ENCODE assay signal across 32 cellular contexts in the genomic region with DNA sequence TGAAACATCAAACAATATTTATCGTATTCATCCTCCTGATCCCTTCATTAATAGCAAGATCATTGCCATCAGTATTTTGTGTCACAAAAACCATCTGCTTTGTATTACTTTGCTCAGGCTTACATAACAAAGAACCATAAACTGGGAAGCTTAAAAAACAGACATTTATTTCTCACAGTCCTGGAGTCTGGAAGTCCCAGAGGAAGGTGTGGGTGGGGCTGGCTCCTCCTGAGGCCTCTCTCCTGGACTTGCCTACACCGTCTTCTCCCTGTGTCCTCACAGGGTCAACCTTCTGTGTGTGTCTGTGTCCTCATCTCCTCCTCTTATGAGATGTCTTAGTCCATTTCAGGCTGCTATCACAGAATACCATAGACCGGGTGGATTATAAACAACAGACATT.
"Had no signal": no experiment of that assay in that cellular context is flagged by ENCODE, and none has a peak within 500 bp of the region (broad histone marks: within the 10 kb centered on the region; RNA-seq: fewer than 3 reads in every experiment).

No MANE protein-coding gene starts in this region.

- DNase-seq: activated CD4-positive, alpha-beta memory T cell treated with anti-CD3 and anti-CD28 coated beads for 36 hours; activated CD4-positive, alpha-beta T cell treated with anti-CD3 and anti-CD28 coated beads for 36 hours; activated CD4-positive, alpha-beta T cell treated with anti-CD3 and anti-CD28 coated beads, Interleukin-2, amount 10 ng/mL, durations not matched to agents 24 days and 14 days; activated CD4-positive, CD25-positive, alpha-beta regulatory T cell; activated CD4-positive, CD25-positive, alpha-beta regulatory T cell treated with anti-CD3 and anti-CD28 coated beads, Interleukin-2, amount 50 U/mL, for 72 hours; activated CD8-positive, alpha-beta memory T cell treated with anti-CD3 and anti-CD28 coated beads, Interleukin-2, amount 10 ng/mL, durations not matched to agents 7 days and 5 days; activated CD8-positive, alpha-beta memory T cell treated with anti-CD3 and anti-CD28 coated beads, Interleukin-2, amount 50 U/mL, for 4 hours; activated CD8-positive, alpha-beta T cell treated with anti-CD3 and anti-CD28 coated beads, Interleukin-2, amount 10 ng/mL, durations not matched to agents 7 days and 5 days; activated effector memory CD4-positive, alpha-beta T cell treated with anti-CD3 and anti-CD28 coated beads, Interleukin-2, amount 50 U/mL, for 16 hours; activated naive CD4-positive, alpha-beta T cell treated with anti-CD3 and anti-CD28 coated beads for 36 hours; activated naive CD8-positive, alpha-beta T cell treated with anti-CD3 and anti-CD28 coated beads for 36 hours; activated naive CD8-positive, alpha-beta T cell treated with anti-CD3 and anti-CD28 coated beads, Interleukin-2, amount 50 U/mL, for 24 hours; activated T-cell treated with anti-CD3 and anti-CD28 coated beads, Interleukin-2, amount 50 U/mL, for 1 hour; activated T-cell treated with anti-CD3 and anti-CD28 coated beads, Interleukin-2, amount 50 U/mL, for 48 hours; adrenal gland; aorta; body of pancreas; caudate nucleus; cerebellar nuclear complex; colonic mucosa; dorsolateral prefrontal cortex; effector memory CD4-positive, alpha-beta T cell; endodermal cell; foreskin keratinocyte; gastrocnemius medialis; glutamatergic neuron; T-helper 2 cell had no signal

- H3K36me3 ChIP-seq: adrenal gland, colonic mucosa, gastrocnemius medialis had no signal

- H3K27me3 ChIP-seq: adrenal gland, body of pancreas, colonic mucosa, foreskin keratinocyte, gastrocnemius medialis had no signal

- H3K4me3 ChIP-seq: adrenal gland, body of pancreas, colonic mucosa, dorsolateral prefrontal cortex, gastrocnemius medialis had no signal

- H3K4me1 ChIP-seq: adrenal gland, body of pancreas, colonic mucosa, foreskin keratinocyte, gastrocnemius medialis had no signal

- H3K27ac Mint-ChIP-seq: activated CD4-positive, alpha-beta memory T cell treated with anti-CD3 and anti-CD28 coated beads for 36 hours; activated CD4-positive, alpha-beta T cell treated with anti-CD3 and anti-CD28 coated beads for 36 hours; activated CD4-positive, alpha-beta T cell treated with anti-CD3 and anti-CD28 coated beads, Interleukin-2, amount 10 ng/mL, durations not matched to agents 24 days and 14 days; activated CD8-positive, alpha-beta memory T cell treated with anti-CD3 and anti-CD28 coated beads, Interleukin-2, amount 10 ng/mL, durations not matched to agents 7 days and 5 days; activated CD8-positive, alpha-beta T cell treated with anti-CD3 and anti-CD28 coated beads, Interleukin-2, amount 10 ng/mL, durations not matched to agents 7 days and 5 days; activated naive CD4-positive, alpha-beta T cell treated with anti-CD3 and anti-CD28 coated beads for 36 hours; activated naive CD4-positive, alpha-beta T cell treated with anti-CD3 and anti-CD28 coated beads, Interleukin-2, amount 50 U/mL, for 24 hours; activated naive CD8-positive, alpha-beta T cell treated with anti-CD3 and anti-CD28 coated beads for 36 hours; activated naive CD8-positive, alpha-beta T cell treated with anti-CD3 and anti-CD28 coated beads, Interleukin-2, amount 50 U/mL, for 24 hours; activated T-helper 1 cell treated with anti-CD3 and anti-CD28 coated beads, Interleukin-12 subunit alpha, Interleukin-12 subunit beta, Interleukin-2, Interleukin-4 antibody, amounts not matched to agents 30 ng/mL and 10 ng/mL and 1 ng/mL, durations not matched to agents 14 hours and 24 hours and 36 hours; activated T-helper 2 cell treated with anti-CD3 and anti-CD28 coated beads, Interferon-gamma antibody, Interleukin-2, Interleukin-4, amounts not matched to agents 10 μg/mL and 5 μg/mL and 100 μg/mL, durations not matched to agents 14 hours and 24 hours and 36 hours; dendritic cell treated with granulocyte-macrophage colony-stimulating factor and Interleukin-4, amounts not matched to agents 40 ng/mL and 50 ng/mL, for 4 days; endodermal cell had no signal

- ATAC-seq: activated CD4-positive, alpha-beta T cell treated with anti-CD3 and anti-CD28 coated beads for 36 hours; activated CD8-positive, alpha-beta memory T cell treated with anti-CD3 and anti-CD28 coated beads, Interleukin-2, amount 10 ng/mL, durations not matched to agents 7 days and 5 days; activated CD8-positive, alpha-beta T cell treated with anti-CD3 and anti-CD28 coated beads, Interleukin-2, amount 10 ng/mL, durations not matched to agents 7 days and 5 days; activated naive CD8-positive, alpha-beta T cell treated with anti-CD3 and anti-CD28 coated beads, Interleukin-2, amount 50 U/mL, for 24 hours; body of pancreas; esophagus mucosa; foreskin keratinocyte; gastrocnemius medialis had no signal

- H3K27me3 Mint-ChIP-seq: activated CD4-positive, alpha-beta memory T cell treated with anti-CD3 and anti-CD28 coated beads for 36 hours; activated CD4-positive, alpha-beta T cell treated with anti-CD3 and anti-CD28 coated beads for 36 hours; activated CD4-positive, alpha-beta T cell treated with anti-CD3 and anti-CD28 coated beads, Interleukin-2, amount 10 ng/mL, durations not matched to agents 24 days and 14 days; activated CD8-positive, alpha-beta memory T cell treated with anti-CD3 and anti-CD28 coated beads, Interleukin-2, amount 10 ng/mL, durations not matched to agents 7 days and 5 days; activated naive CD4-positive, alpha-beta T cell treated with anti-CD3 and anti-CD28 coated beads, Interleukin-2, amount 50 U/mL, for 24 hours; activated naive CD8-positive, alpha-beta T cell treated with anti-CD3 and anti-CD28 coated beads for 36 hours; activated naive CD8-positive, alpha-beta T cell treated with anti-CD3 and anti-CD28 coated beads, Interleukin-2, amount 50 U/mL, for 24 hours; dendritic cell treated with granulocyte-macrophage colony-stimulating factor and Interleukin-4, amounts not matched to agents 40 ng/mL and 50 ng/mL, for 4 days had no signal

- H3K27ac ChIP-seq: adrenal gland, body of pancreas, colonic mucosa, dorsolateral prefrontal cortex, foreskin keratinocyte, gastrocnemius medialis had no signal

- H3K36me3 Mint-ChIP-seq: activated CD4-positive, alpha-beta memory T cell treated with anti-CD3 and anti-CD28 coated beads for 36 hours; activated CD8-positive, alpha-beta memory T cell treated with anti-CD3 and anti-CD28 coated beads, Interleukin-2, amount 10 ng/mL, durations not matched to agents 7 days and 5 days; activated naive CD4-positive, alpha-beta T cell treated with anti-CD3 and anti-CD28 coated beads, Interleukin-2, amount 50 U/mL, for 24 hours; activated naive CD8-positive, alpha-beta T cell treated with anti-CD3 and anti-CD28 coated beads for 36 hours had no signal

- H3K4me1 Mint-ChIP-seq: activated CD4-positive, alpha-beta T cell treated with anti-CD3 and anti-CD28 coated beads for 36 hours; activated CD4-positive, alpha-beta T cell treated with anti-CD3 and anti-CD28 coated beads, Interleukin-2, amount 10 ng/mL, durations not matched to agents 24 days and 14 days; activated CD8-positive, alpha-beta memory T cell treated with anti-CD3 and anti-CD28 coated beads, Interleukin-2, amount 10 ng/mL, durations not matched to agents 7 days and 5 days; activated naive CD4-positive, alpha-beta T cell treated with anti-CD3 and anti-CD28 coated beads, Interleukin-2, amount 50 U/mL, for 24 hours; activated naive CD8-positive, alpha-beta T cell treated with anti-CD3 and anti-CD28 coated beads for 36 hours; activated naive CD8-positive, alpha-beta T cell treated with anti-CD3 and anti-CD28 coated beads, Interleukin-2, amount 50 U/mL, for 24 hours; endodermal cell had no signal

- H3K9me3 Mint-ChIP-seq: activated CD4-positive, alpha-beta memory T cell treated with anti-CD3 and anti-CD28 coated beads for 36 hours; activated CD4-positive, alpha-beta T cell treated with anti-CD3 and anti-CD28 coated beads, Interleukin-2, amount 10 ng/mL, durations not matched to agents 24 days and 14 days; activated naive CD4-positive, alpha-beta T cell treated with anti-CD3 and anti-CD28 coated beads for 36 hours; activated naive CD4-positive, alpha-beta T cell treated with anti-CD3 and anti-CD28 coated beads, Interleukin-2, amount 50 U/mL, for 24 hours; activated naive CD8-positive, alpha-beta T cell treated with anti-CD3 and anti-CD28 coated beads for 36 hours; activated naive CD8-positive, alpha-beta T cell treated with anti-CD3 and anti-CD28 coated beads, Interleukin-2, amount 50 U/mL, for 24 hours; activated T-helper 1 cell treated with anti-CD3 and anti-CD28 coated beads, Interleukin-12 subunit alpha, Interleukin-12 subunit beta, Interleukin-2, Interleukin-4 antibody, amounts not matched to agents 30 ng/mL and 10 ng/mL and 1 ng/mL, durations not matched to agents 14 hours and 24 hours and 36 hours; activated T-helper 2 cell treated with anti-CD3 and anti-CD28 coated beads, Interferon-gamma antibody, Interleukin-2, Interleukin-4, amounts not matched to agents 10 μg/mL and 5 μg/mL and 100 μg/mL, durations not matched to agents 14 hours and 24 hours and 36 hours; dendritic cell treated with granulocyte-macrophage colony-stimulating factor and Interleukin-4, amounts not matched to agents 40 ng/mL and 50 ng/mL, for 4 days had no signal

- H3K9me3 ChIP-seq: adrenal gland, body of pancreas, colonic mucosa, gastrocnemius medialis had no signal

- H3K4me3 Mint-ChIP-seq: activated CD4-positive, alpha-beta memory T cell treated with anti-CD3 and anti-CD28 coated beads for 36 hours; activated CD4-positive, alpha-beta T cell treated with anti-CD3 and anti-CD28 coated beads for 36 hours; activated CD4-positive, alpha-beta T cell treated with anti-CD3 and anti-CD28 coated beads, Interleukin-2, amount 10 ng/mL, durations not matched to agents 24 days and 14 days; activated CD8-positive, alpha-beta memory T cell treated with anti-CD3 and anti-CD28 coated beads, Interleukin-2, amount 10 ng/mL, durations not matched to agents 7 days and 5 days; activated CD8-positive, alpha-beta T cell treated with anti-CD3 and anti-CD28 coated beads, Interleukin-2, amount 10 ng/mL, durations not matched to agents 7 days and 5 days; activated naive CD4-positive, alpha-beta T cell treated with anti-CD3 and anti-CD28 coated beads for 36 hours; activated naive CD4-positive, alpha-beta T cell treated with anti-CD3 and anti-CD28 coated beads, Interleukin-2, amount 50 U/mL, for 24 hours; activated naive CD8-positive, alpha-beta T cell treated with anti-CD3 and anti-CD28 coated beads for 36 hours; activated naive CD8-positive, alpha-beta T cell treated with anti-CD3 and anti-CD28 coated beads, Interleukin-2, amount 50 U/mL, for 24 hours; activated T-helper 1 cell treated with anti-CD3 and anti-CD28 coated beads, Interleukin-12 subunit alpha, Interleukin-12 subunit beta, Interleukin-2, Interleukin-4 antibody, amounts not matched to agents 30 ng/mL and 10 ng/mL and 1 ng/mL, durations not matched to agents 14 hours and 24 hours and 36 hours; dendritic cell treated with granulocyte-macrophage colony-stimulating factor and Interleukin-4, amounts not matched to agents 40 ng/mL and 50 ng/mL, for 4 days; endodermal cell had no signal
